Comparison of ENCODE assay signal across 16 cellular contexts in genomic region chr13:91745962-91746361, GRCh38.
A peak's percentile ranks its signal among the peaks of the same experiment; 100 is the strongest.
DNase-seq lines count a peak whose midpoint lies in the region; ATAC-seq and TF ChIP-seq lines count a peak whose summit lies in the region.
"Had no signal": no experiment of that assay in that cellular context is flagged by ENCODE, and none has a peak within 500 bp of the region (broad histone marks: within the 10 kb centered on the region; RNA-seq: fewer than 3 reads in every experiment).

No MANE protein-coding gene starts in this region.

- H3K36me3 ChIP-seq in cardiac muscle cell (no peaks in the 10 kb centered on the region), left ventricle myocardium inferior (no peaks in the 10 kb centered on the region), thyroid gland (no peaks in the 10 kb centered on the region)
- H3K36me3 ChIP-seq: SJSA1 had no signal

- H3K9me3 ChIP-seq in cardiac muscle cell (ENCODE audit: low read depth) = no peaks in the 10 kb centered on the region
- no peaks in the 10 kb centered on the region for H3K9me3 ChIP-seq in left ventricle myocardium inferior (replicated peaks)
- no peaks in the 10 kb centered on the region for H3K9me3 ChIP-seq in thyroid gland
- H3K9me3 ChIP-seq: SJSA1 had no signal

- TF ChIP-seq POLR2A in thyroid gland (IDR thresholded peaks at IDR 0.05) = no peak

- H3K27ac ChIP-seq in cardiac muscle cell = peak overlapping the region; percentile 5
- no peak overlapping the region for H3K27ac ChIP-seq in left ventricle myocardium inferior (replicated peaks)
- H3K27ac ChIP-seq in thyroid gland = no peak overlapping the region
- H3K27ac ChIP-seq: SJSA1 had no signal

- no peak for ATAC-seq in natural killer cell
- ATAC-seq: HCT116 had no signal

- TF ChIP-seq CTCF in cardiac muscle cell (IDR thresholded peaks at IDR 0.05; ENCODE audit: low read depth, low read length) = no peak
- TF ChIP-seq CTCF in left ventricle myocardium inferior (IDR thresholded peaks at IDR 0.05; ENCODE audit: borderline replicate concordance) = no peak
- TF ChIP-seq CTCF in glutamatergic neuron (IDR thresholded peaks at IDR 0.05; ENCODE audit: partially characterized antibody, unreplicated experiment) = no peak
- no peak for TF ChIP-seq CTCF in thyroid gland (IDR thresholded peaks at IDR 0.05)
- TF ChIP-seq CTCF in natural killer cell (IDR thresholded peaks at IDR 0.05) = no peak

- peak overlapping the region; percentile 57 for H3K4me3 Mint-ChIP-seq in glutamatergic neuron (ENCODE audit: unreplicated experiment)
- H3K4me3 Mint-ChIP-seq in natural killer cell = no peak overlapping the region
- H3K4me3 Mint-ChIP-seq: CD4-positive, alpha-beta T cell had no signal

- intact Hi-C loops in left ventricle myocardium inferior (cut with micrococcal nuclease) (no loop called here), thyroid gland (cut with DNase I) (no loop called here), natural killer cell (cut with micrococcal nuclease) (no loop called here)

- H3K27me3 ChIP-seq in cardiac muscle cell (no peaks in the 10 kb centered on the region), left ventricle myocardium inferior (ENCODE audit: low read depth) (no peaks in the 10 kb centered on the region), thyroid gland (no peaks in the 10 kb centered on the region)
- H3K27me3 ChIP-seq: SJSA1 had no signal

- H3K4me1 Mint-ChIP-seq in glutamatergic neuron (ENCODE audit: low read depth, unreplicated experiment) = peaks cover 42% of the 10 kb centered on the region
- no peaks in the 10 kb centered on the region for H3K4me1 Mint-ChIP-seq in natural killer cell

- peaks cover 35% of the 10 kb centered on the region for H3K4me1 ChIP-seq in cardiac muscle cell (ENCODE audit: low read depth)
- H3K4me1 ChIP-seq in left ventricle myocardium inferior = peaks cover 15% of the 10 kb centered on the region
- no peaks in the 10 kb centered on the region for H3K4me1 ChIP-seq in thyroid gland
- H3K4me1 ChIP-seq: SJSA1 had no signal

- H3K4me3 ChIP-seq in cardiac muscle cell (no peak overlapping the region), left ventricle myocardium inferior (no peak overlapping the region), thyroid gland (replicated peaks in 1 of 3) (no peak overlapping the region)
- H3K4me3 ChIP-seq: SJSA1 had no signal

- H3K9me3 Mint-ChIP-seq in glutamatergic neuron (ENCODE audit: unreplicated experiment) (peaks cover 11% of the 10 kb centered on the region), natural killer cell (peaks cover 6 to 8% of the 10 kb centered on the region in 2 donors)
- H3K9me3 Mint-ChIP-seq: CD4-positive, alpha-beta T cell had no signal

- H3K27ac Mint-ChIP-seq in glutamatergic neuron (ENCODE audit: unreplicated experiment) (peak overlapping the region; percentile 60), natural killer cell (no peak overlapping the region)
- H3K27ac Mint-ChIP-seq: CD4-positive, alpha-beta T cell had no signal

- H3K36me3 Mint-ChIP-seq in glutamatergic neuron (ENCODE audit: unreplicated experiment) (no peaks in the 10 kb centered on the region), natural killer cell (peaks cover under 1% of the 10 kb centered on the region)

- DNase-seq in cardiac muscle cell (ENCODE audit: low read depth in 1 of 2, low spot score in 1 of 2) (peak in 1 of 2 donors; percentile 19), left ventricle myocardium inferior (no peak), NCI-H146 treated with DMSO at 0.1 percent for 48 hours (lab: John Stamatoyannopoulos, UW; ENCODE audit: unreplicated experiment) (peak; percentile 84), glutamatergic neuron (no peak), DMS79 treated with DMSO at 0.1 percent for 48 hours (lab: John Stamatoyannopoulos, UW) (no peak), thyroid gland (no peak), natural killer cell (no peak)
- no peak for DNase-seq in stimulated activated CD4-positive, alpha-beta T cell treated with anti-CD3 and anti-CD28 coated beads, Interleukin-4, amount 100 ng/mL, for 4 hours
- DNase-seq: CD4-positive, alpha-beta T cell; GOT3; NCI-H2029; NCI-H446 treated with DMSO at 0.1 percent for 48 hours; NCI-H774; SW 1271 had no signal

- peaks cover 4% of the 10 kb centered on the region for H3K27me3 Mint-ChIP-seq in glutamatergic neuron (ENCODE audit: unreplicated experiment)
- no peaks in the 10 kb centered on the region for H3K27me3 Mint-ChIP-seq in natural killer cell (ENCODE audit: low read depth in 2 of 2)
- H3K27me3 Mint-ChIP-seq: CD4-positive, alpha-beta T cell had no signal

- WGBS in thyroid gland, 2 donors = 57 to 63% methylated on average over 3 of the region's 3 CpGs
